ENCODE assay signal across 1 cellular context in genomic region chr18:11862468-11863137, GRCh38.
TF ChIP-seq lines count a peak whose summit lies in the region.

No MANE protein-coding gene starts in this region.

TF ChIP-seq in HepG2, 621 proteins besides CTCF, POLR2A, EP300 and RAD21:
- no peak for TF ChIP-seq ETV5 (CRISPR knock-in tag; IDR thresholded peaks at IDR 0.05; ENCODE audit: borderline replicate concordance)
- TF ChIP-seq ZNF362 (CRISPR knock-in tag; IDR thresholded peaks at IDR 0.05; ENCODE audit: borderline replicate concordance): 0 out of 2 replicates have a peak, but pooled peaks have one; percentile 16
- TF ChIP-seq CEBPG (CRISPR knock-in tag; IDR thresholded peaks at IDR 0.05): peak; percentile 48; the same call in 1 of the 2 replicates
- peak; percentile 61; the same call in 1 of the 2 replicates for TF ChIP-seq CEBPB (IDR thresholded peaks at IDR 0.05; ENCODE audit: borderline replicate concordance, low read depth, low read length)
- no peak for TF ChIP-seq MED1 (CRISPR knock-in tag; IDR thresholded peaks at IDR 0.05)
- TF ChIP-seq SMYD3 (CRISPR knock-in tag; IDR thresholded peaks at IDR 0.05): no peak
- no peak for TF ChIP-seq ZKSCAN1 (IDR thresholded peaks at IDR 0.05; ENCODE audit: low read length)
- TF ChIP-seq CBX1 (IDR thresholded peaks at IDR 0.05; ENCODE audit: low read depth): no peak
- no peak for TF ChIP-seq SSRP1 (CRISPR knock-in tag; IDR thresholded peaks at IDR 0.05)
